Comparison of ENCODE assay signal across 1 cellular context in the genomic region with DNA sequence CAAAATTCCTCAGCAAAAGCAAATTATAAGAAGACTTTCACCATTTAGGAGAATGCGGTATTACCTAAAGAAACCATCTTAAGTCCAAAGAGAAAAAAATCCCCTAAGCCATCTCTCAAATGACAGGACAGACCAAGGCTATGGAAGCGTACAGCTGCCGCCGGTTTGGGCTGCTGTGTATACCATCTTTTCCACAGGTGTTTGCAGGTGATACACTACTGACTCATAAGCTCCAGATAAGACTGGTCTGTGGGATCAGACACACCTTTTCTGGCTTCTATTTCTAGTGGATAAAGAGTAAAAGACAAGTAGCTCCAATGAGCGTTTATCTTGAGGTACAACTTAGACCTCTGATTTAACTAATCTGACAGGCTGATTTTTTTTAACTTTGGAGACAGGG.
TF ChIP-seq lines count a peak whose summit lies in the region.

No MANE protein-coding gene starts in this region.

TF ChIP-seq in GM23338, 12 proteins besides CTCF, POLR2A, EP300 and RAD21 (continued from another document):
- TF ChIP-seq, protein P1, sequence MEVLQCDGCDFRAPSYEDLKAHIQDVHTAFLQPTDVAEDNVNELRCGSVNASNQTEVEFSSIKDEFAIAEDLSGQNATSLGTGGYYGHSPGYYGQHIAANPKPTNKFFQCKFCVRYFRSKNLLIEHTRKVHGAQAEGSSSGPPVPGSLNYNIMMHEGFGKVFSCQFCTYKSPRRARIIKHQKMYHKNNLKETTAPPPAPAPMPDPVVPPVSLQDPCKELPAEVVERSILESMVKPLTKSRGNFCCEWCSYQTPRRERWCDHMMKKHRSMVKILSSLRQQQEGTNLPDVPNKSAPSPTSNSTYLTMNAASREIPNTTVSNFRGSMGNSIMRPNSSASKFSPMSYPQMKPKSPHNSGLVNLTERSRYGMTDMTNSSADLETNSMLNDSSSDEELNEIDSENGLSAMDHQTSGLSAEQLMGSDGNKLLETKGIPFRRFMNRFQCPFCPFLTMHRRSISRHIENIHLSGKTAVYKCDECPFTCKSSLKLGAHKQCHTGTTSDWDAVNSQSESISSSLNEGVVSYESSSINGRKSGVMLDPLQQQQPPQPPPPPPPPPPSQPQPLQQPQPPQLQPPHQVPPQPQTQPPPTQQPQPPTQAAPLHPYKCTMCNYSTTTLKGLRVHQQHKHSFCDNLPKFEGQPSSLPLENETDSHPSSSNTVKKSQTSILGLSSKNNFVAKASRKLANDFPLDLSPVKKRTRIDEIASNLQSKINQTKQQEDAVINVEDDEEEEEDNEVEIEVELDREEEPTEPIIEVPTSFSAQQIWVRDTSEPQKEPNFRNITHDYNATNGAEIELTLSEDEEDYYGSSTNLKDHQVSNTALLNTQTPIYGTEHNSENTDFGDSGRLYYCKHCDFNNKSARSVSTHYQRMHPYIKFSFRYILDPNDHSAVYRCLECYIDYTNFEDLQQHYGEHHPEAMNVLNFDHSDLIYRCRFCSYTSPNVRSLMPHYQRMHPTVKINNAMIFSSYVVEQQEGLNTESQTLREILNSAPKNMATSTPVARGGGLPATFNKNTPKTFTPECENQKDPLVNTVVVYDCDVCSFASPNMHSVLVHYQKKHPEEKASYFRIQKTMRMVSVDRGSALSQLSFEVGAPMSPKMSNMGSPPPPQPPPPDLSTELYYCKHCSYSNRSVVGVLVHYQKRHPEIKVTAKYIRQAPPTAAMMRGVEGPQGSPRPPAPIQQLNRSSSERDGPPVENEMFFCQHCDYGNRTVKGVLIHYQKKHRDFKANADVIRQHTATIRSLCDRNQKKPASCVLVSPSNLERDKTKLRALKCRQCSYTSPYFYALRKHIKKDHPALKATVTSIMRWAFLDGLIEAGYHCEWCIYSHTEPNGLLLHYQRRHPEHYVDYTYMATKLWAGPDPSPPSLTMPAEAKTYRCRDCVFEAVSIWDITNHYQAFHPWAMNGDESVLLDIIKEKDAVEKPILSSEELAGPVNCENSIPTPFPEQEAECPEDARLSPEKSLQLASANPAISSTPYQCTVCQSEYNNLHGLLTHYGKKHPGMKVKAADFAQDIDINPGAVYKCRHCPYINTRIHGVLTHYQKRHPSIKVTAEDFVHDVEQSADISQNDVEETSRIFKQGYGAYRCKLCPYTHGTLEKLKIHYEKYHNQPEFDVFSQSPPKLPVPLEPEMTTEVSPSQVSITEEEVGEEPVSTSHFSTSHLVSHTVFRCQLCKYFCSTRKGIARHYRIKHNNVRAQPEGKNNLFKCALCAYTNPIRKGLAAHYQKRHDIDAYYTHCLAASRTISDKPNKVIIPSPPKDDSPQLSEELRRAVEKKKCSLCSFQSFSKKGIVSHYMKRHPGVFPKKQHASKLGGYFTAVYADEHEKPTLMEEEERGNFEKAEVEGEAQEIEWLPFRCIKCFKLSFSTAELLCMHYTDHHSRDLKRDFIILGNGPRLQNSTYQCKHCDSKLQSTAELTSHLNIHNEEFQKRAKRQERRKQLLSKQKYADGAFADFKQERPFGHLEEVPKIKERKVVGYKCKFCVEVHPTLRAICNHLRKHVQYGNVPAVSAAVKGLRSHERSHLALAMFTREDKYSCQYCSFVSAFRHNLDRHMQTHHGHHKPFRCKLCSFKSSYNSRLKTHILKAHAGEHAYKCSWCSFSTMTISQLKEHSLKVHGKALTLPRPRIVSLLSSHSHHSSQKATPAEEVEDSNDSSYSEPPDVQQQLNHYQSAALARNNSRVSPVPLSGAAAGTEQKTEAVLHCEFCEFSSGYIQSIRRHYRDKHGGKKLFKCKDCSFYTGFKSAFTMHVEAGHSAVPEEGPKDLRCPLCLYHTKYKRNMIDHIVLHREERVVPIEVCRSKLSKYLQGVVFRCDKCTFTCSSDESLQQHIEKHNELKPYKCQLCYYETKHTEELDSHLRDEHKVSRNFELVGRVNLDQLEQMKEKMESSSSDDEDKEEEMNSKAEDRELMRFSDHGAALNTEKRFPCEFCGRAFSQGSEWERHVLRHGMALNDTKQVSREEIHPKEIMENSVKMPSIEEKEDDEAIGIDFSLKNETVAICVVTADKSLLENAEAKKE (CRISPR knock-in tag; IDR thresholded peaks at IDR 0.05) = no peak
- TF ChIP-seq POLR2AphosphoS5 (IDR thresholded peaks at IDR 0.05; ENCODE audit: low read depth) (no peak), ZNF114 (CRISPR knock-in tag; IDR thresholded peaks at IDR 0.05) (no peak), EZH2 (IDR thresholded peaks at IDR 0.05; ENCODE audit: low read depth, unreplicated experiment) (no peak)
- TF ChIP-seq, protein P2, sequence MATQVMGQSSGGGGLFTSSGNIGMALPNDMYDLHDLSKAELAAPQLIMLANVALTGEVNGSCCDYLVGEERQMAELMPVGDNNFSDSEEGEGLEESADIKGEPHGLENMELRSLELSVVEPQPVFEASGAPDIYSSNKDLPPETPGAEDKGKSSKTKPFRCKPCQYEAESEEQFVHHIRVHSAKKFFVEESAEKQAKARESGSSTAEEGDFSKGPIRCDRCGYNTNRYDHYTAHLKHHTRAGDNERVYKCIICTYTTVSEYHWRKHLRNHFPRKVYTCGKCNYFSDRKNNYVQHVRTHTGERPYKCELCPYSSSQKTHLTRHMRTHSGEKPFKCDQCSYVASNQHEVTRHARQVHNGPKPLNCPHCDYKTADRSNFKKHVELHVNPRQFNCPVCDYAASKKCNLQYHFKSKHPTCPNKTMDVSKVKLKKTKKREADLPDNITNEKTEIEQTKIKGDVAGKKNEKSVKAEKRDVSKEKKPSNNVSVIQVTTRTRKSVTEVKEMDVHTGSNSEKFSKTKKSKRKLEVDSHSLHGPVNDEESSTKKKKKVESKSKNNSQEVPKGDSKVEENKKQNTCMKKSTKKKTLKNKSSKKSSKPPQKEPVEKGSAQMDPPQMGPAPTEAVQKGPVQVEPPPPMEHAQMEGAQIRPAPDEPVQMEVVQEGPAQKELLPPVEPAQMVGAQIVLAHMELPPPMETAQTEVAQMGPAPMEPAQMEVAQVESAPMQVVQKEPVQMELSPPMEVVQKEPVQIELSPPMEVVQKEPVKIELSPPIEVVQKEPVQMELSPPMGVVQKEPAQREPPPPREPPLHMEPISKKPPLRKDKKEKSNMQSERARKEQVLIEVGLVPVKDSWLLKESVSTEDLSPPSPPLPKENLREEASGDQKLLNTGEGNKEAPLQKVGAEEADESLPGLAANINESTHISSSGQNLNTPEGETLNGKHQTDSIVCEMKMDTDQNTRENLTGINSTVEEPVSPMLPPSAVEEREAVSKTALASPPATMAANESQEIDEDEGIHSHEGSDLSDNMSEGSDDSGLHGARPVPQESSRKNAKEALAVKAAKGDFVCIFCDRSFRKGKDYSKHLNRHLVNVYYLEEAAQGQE (IDR thresholded peaks at IDR 0.05; ENCODE audit: unreplicated experiment) = no peak
TF ChIP-seq in GM23338: peak in this region for 0.
